ENCODE assay signal across 18 cellular contexts in genomic region chr15:98347001-98347400, GRCh38.
DNase-seq lines count a peak whose midpoint lies in the region; ATAC-seq and TF ChIP-seq lines count a peak whose summit lies in the region.
"Had no signal": no experiment of that assay in that cellular context is flagged by ENCODE, and none has a peak within 500 bp of the region (broad histone marks: within the 10 kb centered on the region; RNA-seq: fewer than 3 reads in every experiment).

No MANE protein-coding gene starts in this region.

- no peak overlapping the region for H3K27ac ChIP-seq in gastroesophageal sphincter
- H3K27ac ChIP-seq: A549, BLaER1, GM23248, HL-60 had no signal

- no peaks in the 10 kb centered on the region for H3K4me1 ChIP-seq in gastroesophageal sphincter
- H3K4me1 ChIP-seq: A549, BLaER1, Caco-2 had no signal

- no peaks in the 10 kb centered on the region for H3K36me3 ChIP-seq in gastroesophageal sphincter
- H3K36me3 ChIP-seq: BLaER1 had no signal

- WGBS in gastroesophageal sphincter (ENCODE audit: low coverage in 1 of 2), 2 donors = 16 to 33% methylated on average over 4 to 5 of the region's 7 CpGs

- peak; percentile 1 for DNase-seq in AG10803 (ENCODE audit: low read depth)
- peak; percentile 60 for DNase-seq in Daoy (ENCODE audit: low read depth)
- DNase-seq in RPMI7951 (ENCODE audit: low read depth) = peak; percentile 20
- DNase-seq in myocyte (ENCODE audit: low read depth) = peak; percentile 14
- no peak for DNase-seq in putamen (ENCODE audit: low spot score)
- DNase-seq in AG08395 (ENCODE audit: low spot score) = no peak
- DNase-seq: AML-193; Caco-2; CD8-positive, alpha-beta memory T cell; DND-41; GF-D8; GM23248 had no signal

- no peak for TF ChIP-seq POLR2A in gastroesophageal sphincter (IDR thresholded peaks at IDR 0.05)

- H3K27me3 ChIP-seq in gastroesophageal sphincter = no peaks in the 10 kb centered on the region
- H3K27me3 ChIP-seq: BLaER1 had no signal

- no peaks in the 10 kb centered on the region for H3K9me3 ChIP-seq in gastroesophageal sphincter
- H3K9me3 ChIP-seq: A549, BLaER1, Caco-2 had no signal

- TF ChIP-seq CTCF in AG10803 (conservative IDR thresholded peaks at IDR 0.05; ENCODE audit: low read length) (no peak), gastroesophageal sphincter (IDR thresholded peaks at IDR 0.05) (no peak)

- no peak for TF ChIP-seq EP300 in gastroesophageal sphincter (IDR thresholded peaks at IDR 0.05)

- no peak overlapping the region for H3K4me3 ChIP-seq in AG10803 (ENCODE audit: low read length)
- H3K4me3 ChIP-seq in gastroesophageal sphincter = no peak overlapping the region
- H3K4me3 ChIP-seq: A549, BLaER1, GM23248 had no signal

- no peak for ATAC-seq in GM18517 (IDR thresholded peaks at IDR 0.05; ENCODE audit: unreplicated experiment)
- no peak for ATAC-seq in gastroesophageal sphincter
- ATAC-seq: A549, HCT116 had no signal

Comparison
In these comparisons a context has a peak if more than half of its experiments do, and no peak if none do; other contexts are left out.
1. DNase-seq: peak in AG10803 (single experiment), Daoy (single experiment), RPMI7951 (single experiment) and myocyte (single experiment); none in putamen (single experiment) and AG08395 (single experiment).